In genomic region chr1:34928865-34929496, GRCh38 we compare ENCODE assay signal across 8 cellular contexts.
DNase-seq lines count a peak whose midpoint lies in the region; ATAC-seq and TF ChIP-seq lines count a peak whose summit lies in the region.

No MANE protein-coding gene starts in this region.

- no peaks in the 10 kb centered on the region for H3K9me3 Mint-ChIP-seq in effector memory CD8-positive, alpha-beta T cell

- DNase-seq in GM13976 (ENCODE audit: low spot score): peak; percentile 69
- DNase-seq in NT2/D1 (ENCODE audit: low read depth, low spot score): no peak
- DNase-seq in effector memory CD8-positive, alpha-beta T cell: no peak
- DNase-seq in retinal pigment epithelial cell (ENCODE audit: low read depth): no peak
- DNase-seq in superior temporal gyrus (ENCODE audit: extremely low spot score): no peak
- DNase-seq in NCI-H2196 treated with DMSO at 0.1 percent for 48 hours (lab: John Stamatoyannopoulos, UW; ENCODE audit: unreplicated experiment): no peak

- H3K36me3 ChIP-seq in NT2/D1 (ENCODE audit: insufficient read depth, insufficient read length, low read length): no peaks in the 10 kb centered on the region

- no peaks in the 10 kb centered on the region for H3K36me3 Mint-ChIP-seq in effector memory CD8-positive, alpha-beta T cell (ENCODE audit: insufficient read depth)

- peaks cover 6 to 7% of the 10 kb centered on the region in 2 donors for H3K4me1 Mint-ChIP-seq in effector memory CD8-positive, alpha-beta T cell (ENCODE audit: low read depth in 2 of 2)

- peaks cover 57 to 62% of the 10 kb centered on the region in 2 donors for H3K27me3 Mint-ChIP-seq in effector memory CD8-positive, alpha-beta T cell

- in situ Hi-C loops in GM13976 (cut with MboI; ENCODE audit: low sequenced_read_pairs, unreplicated experiment): no loop called here

- no peaks in the 10 kb centered on the region for H3K9me3 ChIP-seq in NT2/D1 (ENCODE audit: insufficient read depth, low read length)

- H3K27ac Mint-ChIP-seq in effector memory CD8-positive, alpha-beta T cell: peak overlapping the region in 1 of 2 donors; percentile 11

- TF ChIP-seq CTCF in GM13976 (IDR thresholded peaks at IDR 0.05; ENCODE audit: borderline replicate concordance, control extremely low read depth, extremely low read depth, insufficient read depth, missing control alignments) (no peak), retinal pigment epithelial cell (conservative IDR thresholded peaks at IDR 0.05; ENCODE audit: low read depth, low read length) (no peak)

- peaks cover 52% of the 10 kb centered on the region for H3K27me3 ChIP-seq in NT2/D1 (ENCODE audit: insufficient read depth, insufficient read length)

- peak overlapping the region; percentile 68 for H3K4me3 ChIP-seq in NT2/D1 (ENCODE audit: insufficient read length, low read depth)
- peak overlapping the region; percentile 5 for H3K4me3 ChIP-seq in retinal pigment epithelial cell (ENCODE audit: low read length)

- H3K4me3 Mint-ChIP-seq in effector memory CD8-positive, alpha-beta T cell: peak overlapping the region; percentile 59 to 68

- peaks cover 7% of the 10 kb centered on the region for H3K4me1 ChIP-seq in NT2/D1 (ENCODE audit: insufficient read depth, insufficient read length)

- ATAC-seq in effector memory CD8-positive, alpha-beta T cell (replicated peaks): peak; percentile 54
- no peak for ATAC-seq in HG03457 (IDR thresholded peaks at IDR 0.05; ENCODE audit: unreplicated experiment)
- ATAC-seq in HG03571 (IDR thresholded peaks at IDR 0.05; ENCODE audit: unreplicated experiment): no peak

- peak overlapping the region; percentile 76 for H3K9ac ChIP-seq in NT2/D1 (ENCODE audit: insufficient read length, low read depth)
